14 cellular contexts compared by ENCODE assay signal in genomic region chr11:16217631-16218030, GRCh38.
A peak's percentile ranks its signal among the peaks of the same experiment; 100 is the strongest.
DNase-seq lines count a peak whose midpoint lies in the region; ATAC-seq and TF ChIP-seq lines count a peak whose summit lies in the region.
"Had no signal": no experiment of that assay in that cellular context is flagged by ENCODE, and none has a peak within 500 bp of the region (broad histone marks: within the 10 kb centered on the region; RNA-seq: fewer than 3 reads in every experiment).

No MANE protein-coding gene starts in this region.

- no peak overlapping the region for H3K9ac ChIP-seq in PC-3 (ENCODE audit: low read length)

- intact Hi-C loops in PC-3 (cut with micrococcal nuclease), result no loop called here

- CTCF ChIA-PET in PC-3 (lab: Charles Lee), result no interaction called here

- no peaks in the 10 kb centered on the region for H3K36me3 ChIP-seq in PC-3 (ENCODE audit: low read depth, low read length)
- H3K36me3 ChIP-seq: BE2C, HAP-1 had no signal

- H3K9me3 Mint-ChIP-seq in activated naive CD8-positive, alpha-beta T cell treated with anti-CD3 and anti-CD28 coated beads, Interleukin-2, amount 50 U/mL, for 24 hours, result no peaks in the 10 kb centered on the region

- no peaks in the 10 kb centered on the region for H3K4me1 Mint-ChIP-seq in activated naive CD8-positive, alpha-beta T cell treated with anti-CD3 and anti-CD28 coated beads, Interleukin-2, amount 50 U/mL, for 24 hours

- no peaks in the 10 kb centered on the region for H3K36me3 Mint-ChIP-seq in activated naive CD8-positive, alpha-beta T cell treated with anti-CD3 and anti-CD28 coated beads, Interleukin-2, amount 50 U/mL, for 24 hours (ENCODE audit: low read depth)
- H3K36me3 Mint-ChIP-seq: CD4-positive, alpha-beta memory T cell had no signal

- H2AFZ ChIP-seq in PC-3 (ENCODE audit: low read length), result no peak overlapping the region

- no peak overlapping the region for H3K27ac Mint-ChIP-seq in activated naive CD8-positive, alpha-beta T cell treated with anti-CD3 and anti-CD28 coated beads, Interleukin-2, amount 50 U/mL, for 24 hours
- H3K27ac Mint-ChIP-seq: CD4-positive, alpha-beta memory T cell had no signal

- no TSS peak for BruUV-seq in PC-3 (replicated peaks; lab: Mats Ljungman, UMichigan)

- no peak overlapping the region for H3K4me3 ChIP-seq in PC-3 (ENCODE audit: low read length)
- no peak overlapping the region for H3K4me3 ChIP-seq in astrocyte of the spinal cord (ENCODE audit: low read depth, low read length)
- H3K4me3 ChIP-seq: A549, HAP-1 had no signal

- no peaks in the 10 kb centered on the region for H3K4me1 ChIP-seq in PC-3 (ENCODE audit: insufficient read depth, low read length)
- H3K4me1 ChIP-seq: A549, BE2C, HAP-1 had no signal

- H4K20me1 ChIP-seq in PC-3 (ENCODE audit: low read length), result no peaks in the 10 kb centered on the region

- H3F3A ChIP-seq in PC-3 (ENCODE audit: low read length, unreplicated experiment), result no peaks in the 10 kb centered on the region

- no peaks in the 10 kb centered on the region for H3K27me3 Mint-ChIP-seq in activated naive CD8-positive, alpha-beta T cell treated with anti-CD3 and anti-CD28 coated beads, Interleukin-2, amount 50 U/mL, for 24 hours
- H3K27me3 Mint-ChIP-seq: CD4-positive, alpha-beta memory T cell had no signal

- POLR2A ChIA-PET in PC-3 (lab: Charles Lee; ENCODE audit: unreplicated experiment), result no interaction called here

- no peak for ATAC-seq in PC-3
- ATAC-seq in activated naive CD8-positive, alpha-beta T cell treated with anti-CD3 and anti-CD28 coated beads, Interleukin-2, amount 50 U/mL, for 24 hours, result no peak
- ATAC-seq: A549 had no signal

- H3K9me3 ChIP-seq in PC-3 (ENCODE audit: low read length), result no peaks in the 10 kb centered on the region
- H3K9me3 ChIP-seq: A549, BE2C, HAP-1 had no signal

- in situ Hi-C loops in astrocyte of the spinal cord (cut with HindIII; ENCODE audit: low sequenced_read_pairs), result no loop called here

- TF ChIP-seq CTCF in PC-3 (conservative IDR thresholded peaks at IDR 0.05; ENCODE audit: low read depth, low read length) (no peak), astrocyte of the spinal cord (IDR thresholded peaks at IDR 0.05; ENCODE audit: low read depth, low read length) (no peak)

- H3K9me2 ChIP-seq in PC-3 (replicated peaks; ENCODE audit: low read length), result no peaks in the 10 kb centered on the region

- peak; percentile 40 for DNase-seq in HT1080 (ENCODE audit: low read depth)
- peak; percentile 4 for DNase-seq in PC-3
- peak; percentile 10 for DNase-seq in astrocyte of the spinal cord (ENCODE audit: low read depth, low spot score)
- DNase-seq in stimulated activated CD4-positive, alpha-beta T cell treated with anti-CD3 and anti-CD28 coated beads, Interleukin-4, amount 100 ng/mL, for 4 hours, result no peak
- DNase-seq in activated naive CD4-positive, alpha-beta T cell treated with anti-CD3 and anti-CD28 coated beads, Interleukin-2, amount 50 U/mL, for 16 hours, result no peak
- DNase-seq in activated naive CD8-positive, alpha-beta T cell treated with anti-CD3 and anti-CD28 coated beads, Interleukin-2, amount 50 U/mL, for 24 hours, result no peak
- DNase-seq: BE2C; CD4-positive, alpha-beta memory T cell; DMS79; GDM1; GOT3 had no signal

- H3K79me2 ChIP-seq in PC-3 (ENCODE audit: low read length), result no peaks in the 10 kb centered on the region

- H3K4me2 ChIP-seq in PC-3 (ENCODE audit: low read length), result no peak overlapping the region
- H3K4me2 ChIP-seq: A549 had no signal

- no peak overlapping the region for H3K4me3 Mint-ChIP-seq in activated naive CD8-positive, alpha-beta T cell treated with anti-CD3 and anti-CD28 coated beads, Interleukin-2, amount 50 U/mL, for 24 hours
- H3K4me3 Mint-ChIP-seq: CD4-positive, alpha-beta memory T cell had no signal

- 0 out of 2 replicates have a peak, but pooled peaks cover 3% of the 10 kb centered on the region for H3K27me3 ChIP-seq in PC-3 (ENCODE audit: low read length)
- H3K27me3 ChIP-seq: BE2C had no signal

- H3K27ac ChIP-seq in PC-3 (ENCODE audit: low read length), result no peak overlapping the region
- H3K27ac ChIP-seq: A549, C4-2B had no signal

Comparison
In these comparisons a context has a peak if more than half of its experiments do, and no peak if none do; other contexts are left out.
1. DNase-seq: peak in HT1080 (single experiment), PC-3 (single experiment) and astrocyte of the spinal cord (single experiment); none in stimulated activated CD4-positive, alpha-beta T cell treated with anti-CD3 and anti-CD28 coated beads, Interleukin-4, amount 100 ng/mL, for 4 hours (0 of 2), activated naive CD4-positive, alpha-beta T cell treated with anti-CD3 and anti-CD28 coated beads, Interleukin-2, amount 50 U/mL, for 16 hours (single experiment) and activated naive CD8-positive, alpha-beta T cell treated with anti-CD3 and anti-CD28 coated beads, Interleukin-2, amount 50 U/mL, for 24 hours (single experiment).